ENCODE assay signal across 19 cellular contexts in genomic region chr17:80695979-80696378, GRCh38.
DNase-seq lines count a peak whose midpoint lies in the region; FAIRE-seq and TF ChIP-seq lines count a peak whose summit lies in the region.
"Had no signal": no experiment of that assay in that cellular context is flagged by ENCODE, and none has a peak within 500 bp of the region (broad histone marks: within the 10 kb centered on the region; RNA-seq: fewer than 3 reads in every experiment).

No MANE protein-coding gene starts in this region.

- H3K4me1 Mint-ChIP-seq in activated T-helper 2 cell treated with anti-CD3 and anti-CD28 coated beads, Interferon-gamma antibody, Interleukin-2, Interleukin-4, amounts not matched to agents 10 μg/mL and 5 μg/mL and 100 μg/mL, durations not matched to agents 14 hours and 24 hours and 36 hours (ENCODE audit: low read depth) = peaks cover 33% of the 10 kb centered on the region

- POLR2A ChIA-PET in GM10248 (lab: Yijun Ruan, JAX) = no interaction called here

- intact Hi-C loops in activated T-helper 2 cell treated with anti-CD3 and anti-CD28 coated beads, Interferon-gamma antibody, Interleukin-2, Interleukin-4, amounts not matched to agents 10 μg/mL and 5 μg/mL and 100 μg/mL, durations not matched to agents 14 hours and 24 hours and 36 hours (cut with micrococcal nuclease) = no loop called here
- intact Hi-C loops in kidney (cut with DNase I) = no loop called here

- FAIRE-seq in kidney (lab: Jason Lieb, UNC) = no peak
- FAIRE-seq: HTR-8/SVneo had no signal

- H3K36me3 Mint-ChIP-seq in activated T-helper 2 cell treated with anti-CD3 and anti-CD28 coated beads, Interferon-gamma antibody, Interleukin-2, Interleukin-4, amounts not matched to agents 10 μg/mL and 5 μg/mL and 100 μg/mL, durations not matched to agents 14 hours and 24 hours and 36 hours (ENCODE audit: low read depth) = peaks cover 26% of the 10 kb centered on the region

- no peak overlapping the region for H3K4me3 ChIP-seq in kidney (ENCODE audit: low read length in 2 of 2)
- H3K4me3 ChIP-seq: ascending aorta, SJSA1, tibial artery had no signal

- in situ Hi-C loops in G401 (cut with HindIII; ENCODE audit: low sequenced_read_pairs) = no loop called here

- no peaks in the 10 kb centered on the region for H3K27me3 Mint-ChIP-seq in activated T-helper 2 cell treated with anti-CD3 and anti-CD28 coated beads, Interferon-gamma antibody, Interleukin-2, Interleukin-4, amounts not matched to agents 10 μg/mL and 5 μg/mL and 100 μg/mL, durations not matched to agents 14 hours and 24 hours and 36 hours (ENCODE audit: low read depth)
- H3K27me3 Mint-ChIP-seq: CD4-positive, alpha-beta memory T cell; natural killer cell treated with Interleukin-12 subunit alpha and Interleukin-12 subunit beta and Interleukin-15 and Interleukin-18, amount 100 ng/mL, for 72 hours had no signal

- H3K9me3 ChIP-seq in kidney (ENCODE audit: control insufficient read depth in 1 of 2, low read length in 2 of 2) = no peaks in the 10 kb centered on the region
- H3K9me3 ChIP-seq: ascending aorta, SJSA1, tibial artery had no signal

- H3K27ac Mint-ChIP-seq in activated T-helper 2 cell treated with anti-CD3 and anti-CD28 coated beads, Interferon-gamma antibody, Interleukin-2, Interleukin-4, amounts not matched to agents 10 μg/mL and 5 μg/mL and 100 μg/mL, durations not matched to agents 14 hours and 24 hours and 36 hours = peak overlapping the region; percentile 68

- peak overlapping the region; percentile 25 to 28 for H3K27ac ChIP-seq in kidney (ENCODE audit: low read depth in 2 of 2, low read length in 2 of 2)
- H3K27ac ChIP-seq: 22Rv1, ascending aorta, SJSA1, tibial artery had no signal

- CTCF ChIA-PET in GM10248 (lab: Yijun Ruan, JAX) = interaction anchor here (1.7 kb wide), 1 partner anchor 9 kb away, joined by 6 read pairs; no protein-coding TSS in a partner anchor

- H3K9me3 Mint-ChIP-seq in activated T-helper 2 cell treated with anti-CD3 and anti-CD28 coated beads, Interferon-gamma antibody, Interleukin-2, Interleukin-4, amounts not matched to agents 10 μg/mL and 5 μg/mL and 100 μg/mL, durations not matched to agents 14 hours and 24 hours and 36 hours = peaks cover 12% of the 10 kb centered on the region

- H3K9ac ChIP-seq in kidney (ENCODE audit: low read length in 2 of 2) = peak overlapping the region in 1 of 2 donors; percentile 4

- no peaks in the 10 kb centered on the region for H3K36me3 ChIP-seq in kidney (ENCODE audit: control insufficient read depth in 1 of 2, insufficient read depth in 2 of 2, low read length in 2 of 2)
- H3K36me3 ChIP-seq: ascending aorta, SJSA1, tibial artery had no signal

- TF ChIP-seq CTCF in kidney (IDR thresholded peaks at IDR 0.05; ENCODE audit: borderline replicate concordance, extremely low read depth, insufficient read depth) (no peak), GM10248 (IDR thresholded peaks at IDR 0.05; ENCODE audit: control extremely low read depth, extremely low read depth, low read depth, missing control alignments) (no peak)

- H3K4me1 ChIP-seq in kidney (ENCODE audit: control insufficient read depth in 1 of 2, insufficient read depth in 1 of 2, low read depth in 1 of 2, low read length in 2 of 2) = peaks cover 6 to 17% of the 10 kb centered on the region in 2 donors
- H3K4me1 ChIP-seq: ascending aorta, SJSA1, tibial artery had no signal

- DNase-seq in DMS 273 (lab: John Stamatoyannopoulos, UW; ENCODE audit: unreplicated experiment) (peak; percentile 68), DMS 273 treated with DMSO at 0.1 percent for 48 hours (lab: John Stamatoyannopoulos, UW) (no peak), G401 (ENCODE audit: low spot score) (peak; percentile 93), kidney (no peak), NCI-H1930 (lab: John Stamatoyannopoulos, UW) (no peak), GM10248 (ENCODE audit: extremely low spot score) (no peak), occipital lobe (lab: John Stamatoyannopoulos, UW) (no peak)
- DNase-seq in activated T-helper 2 cell treated with anti-CD3 and anti-CD28 coated beads, Interferon-gamma antibody, Interleukin-2, Interleukin-4, amounts not matched to agents 10 μg/mL and 5 μg/mL and 100 μg/mL, durations not matched to agents 14 hours and 24 hours and 36 hours (ENCODE audit: low spot score) = no peak
- DNase-seq: CD4-positive, alpha-beta memory T cell; GDM1; left ventricle myocardium superior; NCI-H2107; retina; tibial artery had no signal

- H3K4me3 Mint-ChIP-seq in activated T-helper 2 cell treated with anti-CD3 and anti-CD28 coated beads, Interferon-gamma antibody, Interleukin-2, Interleukin-4, amounts not matched to agents 10 μg/mL and 5 μg/mL and 100 μg/mL, durations not matched to agents 14 hours and 24 hours and 36 hours (ENCODE audit: low read depth) = no peak overlapping the region
- H3K4me3 Mint-ChIP-seq: natural killer cell treated with Interleukin-12 subunit alpha and Interleukin-12 subunit beta and Interleukin-15 and Interleukin-18, amount 100 ng/mL, for 72 hours had no signal

Comparison
In these comparisons a context has a peak if more than half of its experiments do, and no peak if none do; other contexts are left out.
1. DNase-seq: peak in DMS 273 (single experiment) and G401 (single experiment); none in DMS 273 treated with DMSO at 0.1 percent for 48 hours (single experiment), activated T-helper 2 cell treated with anti-CD3 and anti-CD28 coated beads, Interferon-gamma antibody, Interleukin-2, Interleukin-4, amounts not matched to agents 10 μg/mL and 5 μg/mL and 100 μg/mL, durations not matched to agents 14 hours and 24 hours and 36 hours (single experiment), kidney (single experiment), NCI-H1930 (0 of 2), GM10248 (single experiment) and occipital lobe (single experiment).